ENCODE assay signal across 8 cellular contexts in genomic region chr17:64736804-64737492, GRCh38.
DNase-seq lines count a peak whose midpoint lies in the region; ATAC-seq and TF ChIP-seq lines count a peak whose summit lies in the region.

No MANE protein-coding gene starts in this region.

- 68 to 69% methylated on average over 8 of the region's 8 CpGs for WGBS in heart right ventricle, 2 donors

- intact Hi-C loops in heart right ventricle (cut with DNase I), result loop anchor here in 4 of 10 donors (5.0 to 10.0 kb wide), 2 partner anchors 72 to 75 kb away; partner anchors contain the start of gene SMURF2 (in 4 of the 4)
- intact Hi-C loops in Right ventricle myocardium superior (cut with DNase I), result no loop called here
- intact Hi-C loops in left colon (cut with DNase I, micrococcal nuclease), result no loop called here

- no peaks in the 10 kb centered on the region for H3K36me3 Mint-ChIP-seq in activated naive CD8-positive, alpha-beta T cell treated with anti-CD3 and anti-CD28 coated beads, Interleukin-2, amount 50 U/mL, for 24 hours (ENCODE audit: low read depth)
- H3K36me3 Mint-ChIP-seq in stimulated activated effector memory CD8-positive, alpha-beta T cell treated with anti-CD3 and anti-CD28 coated beads, Interleukin-12 subunit alpha, Interleukin-12 subunit beta, amount 100 ng/mL, for 72 hours, result no peaks in the 10 kb centered on the region
- H3K36me3 Mint-ChIP-seq in stimulated activated memory B cell treated with anti-CD40 and anti-IgM and Interleukin-4, amounts not matched to agents 10 μg/mL and 1 μg/mL and 100 μg/mL, for 72 hours, result no peaks in the 10 kb centered on the region

- CTCF ChIA-PET in RWPE1 (lab: Yijun Ruan, JAX), result interaction anchor here (0.6 to 0.7 kb wide), 4 partner anchors 41 to 1681 kb away, joined by 3 to 5 read pairs (median 4); no protein-coding TSS in a partner anchor

- H3K4me3 ChIP-seq in heart right ventricle, result no peak overlapping the region

- H3K27ac ChIP-seq in heart right ventricle (no peak overlapping the region), RWPE1 (no peak overlapping the region)

- no peak overlapping the region for H3K27ac Mint-ChIP-seq in activated naive CD8-positive, alpha-beta T cell treated with anti-CD3 and anti-CD28 coated beads, Interleukin-2, amount 50 U/mL, for 24 hours
- H3K27ac Mint-ChIP-seq in stimulated activated effector memory CD8-positive, alpha-beta T cell treated with anti-CD3 and anti-CD28 coated beads, Interleukin-12 subunit alpha, Interleukin-12 subunit beta, amount 100 ng/mL, for 72 hours, result peak overlapping the region; percentile 48
- no peak overlapping the region for H3K27ac Mint-ChIP-seq in stimulated activated memory B cell treated with anti-CD40 and anti-IgM and Interleukin-4, amounts not matched to agents 10 μg/mL and 1 μg/mL and 100 μg/mL, for 72 hours

- H3K4me1 ChIP-seq in heart right ventricle, result peaks cover 7 to 49% (median 27%) of the 10 kb centered on the region in 9 donors

- no peaks in the 10 kb centered on the region for H3K9me3 Mint-ChIP-seq in activated naive CD8-positive, alpha-beta T cell treated with anti-CD3 and anti-CD28 coated beads, Interleukin-2, amount 50 U/mL, for 24 hours
- no peaks in the 10 kb centered on the region for H3K9me3 Mint-ChIP-seq in stimulated activated effector memory CD8-positive, alpha-beta T cell treated with anti-CD3 and anti-CD28 coated beads, Interleukin-12 subunit alpha, Interleukin-12 subunit beta, amount 100 ng/mL, for 72 hours
- no peaks in the 10 kb centered on the region for H3K9me3 Mint-ChIP-seq in stimulated activated memory B cell treated with anti-CD40 and anti-IgM and Interleukin-4, amounts not matched to agents 10 μg/mL and 1 μg/mL and 100 μg/mL, for 72 hours

- H3K9me3 ChIP-seq in heart right ventricle, result no peaks in the 10 kb centered on the region

- POLR2A ChIA-PET in RWPE1 (lab: Yijun Ruan, JAX; ENCODE audit: low non-redundant PET), result no interaction called here

- H3K4me1 Mint-ChIP-seq in activated naive CD8-positive, alpha-beta T cell treated with anti-CD3 and anti-CD28 coated beads, Interleukin-2, amount 50 U/mL, for 24 hours, result peaks cover 15% of the 10 kb centered on the region
- peaks cover 4% of the 10 kb centered on the region for H3K4me1 Mint-ChIP-seq in stimulated activated effector memory CD8-positive, alpha-beta T cell treated with anti-CD3 and anti-CD28 coated beads, Interleukin-12 subunit alpha, Interleukin-12 subunit beta, amount 100 ng/mL, for 72 hours
- peaks cover 14% of the 10 kb centered on the region for H3K4me1 Mint-ChIP-seq in stimulated activated memory B cell treated with anti-CD40 and anti-IgM and Interleukin-4, amounts not matched to agents 10 μg/mL and 1 μg/mL and 100 μg/mL, for 72 hours

- peak; percentile 39 to 70 (median 58) for TF ChIP-seq CTCF in heart right ventricle (IDR thresholded peaks at IDR 0.05)
- peak; percentile 69 for TF ChIP-seq CTCF in RWPE1 (conservative IDR thresholded peaks at IDR 0.05; ENCODE audit: low read depth)

- no peak overlapping the region for H3K4me3 Mint-ChIP-seq in activated naive CD8-positive, alpha-beta T cell treated with anti-CD3 and anti-CD28 coated beads, Interleukin-2, amount 50 U/mL, for 24 hours
- H3K4me3 Mint-ChIP-seq in stimulated activated effector memory CD8-positive, alpha-beta T cell treated with anti-CD3 and anti-CD28 coated beads, Interleukin-12 subunit alpha, Interleukin-12 subunit beta, amount 100 ng/mL, for 72 hours, result no peak overlapping the region
- H3K4me3 Mint-ChIP-seq in stimulated activated memory B cell treated with anti-CD40 and anti-IgM and Interleukin-4, amounts not matched to agents 10 μg/mL and 1 μg/mL and 100 μg/mL, for 72 hours, result no peak overlapping the region

- DNase-seq in heart right ventricle (no peak), Right ventricle myocardium superior (no peak), RWPE1 (ENCODE audit: low spot score) (no peak), left colon (peak in 1 of 2 donors; percentile 55)
- DNase-seq in activated naive CD8-positive, alpha-beta T cell treated with anti-CD3 and anti-CD28 coated beads, Interleukin-2, amount 50 U/mL, for 24 hours, result peak; percentile 44
- DNase-seq in stimulated activated effector memory CD8-positive, alpha-beta T cell treated with anti-CD3 and anti-CD28 coated beads, Interleukin-12 subunit alpha, Interleukin-12 subunit beta, amount 100 ng/mL, for 72 hours (ENCODE audit: low spot score in 2 of 2), result peak; percentile 15 to 71

- no peaks in the 10 kb centered on the region for H3K27me3 Mint-ChIP-seq in activated naive CD8-positive, alpha-beta T cell treated with anti-CD3 and anti-CD28 coated beads, Interleukin-2, amount 50 U/mL, for 24 hours
- H3K27me3 Mint-ChIP-seq in stimulated activated memory B cell treated with anti-CD40 and anti-IgM and Interleukin-4, amounts not matched to agents 10 μg/mL and 1 μg/mL and 100 μg/mL, for 72 hours, result no peaks in the 10 kb centered on the region

- H3K36me3 ChIP-seq in heart right ventricle, result no peaks in the 10 kb centered on the region

- ATAC-seq in heart right ventricle, result peak in 1 of 8 donors; percentile 14
- ATAC-seq in Right ventricle myocardium superior (ENCODE audit: poor library complexity), result no peak
- ATAC-seq in activated naive CD8-positive, alpha-beta T cell treated with anti-CD3 and anti-CD28 coated beads, Interleukin-2, amount 50 U/mL, for 24 hours, result peak; percentile 42
- peak; percentile 94 for ATAC-seq in left colon
- ATAC-seq in stimulated activated effector memory CD8-positive, alpha-beta T cell treated with anti-CD3 and anti-CD28 coated beads, Interleukin-12 subunit alpha, Interleukin-12 subunit beta, amount 100 ng/mL, for 72 hours, result peak; percentile 81
- ATAC-seq in GM19452 (IDR thresholded peaks at IDR 0.05; ENCODE audit: unreplicated experiment), result no peak
- no peak for ATAC-seq in stimulated activated memory B cell treated with anti-CD40 and anti-IgM and Interleukin-4, amounts not matched to agents 10 μg/mL and 1 μg/mL and 100 μg/mL, for 72 hours

- H3K27me3 ChIP-seq in heart right ventricle, result no peaks in the 10 kb centered on the region

Comparison
In these comparisons a context has a peak if more than half of its experiments do, and no peak if none do; other contexts are left out.
1. ATAC-seq: peak in activated naive CD8-positive, alpha-beta T cell treated with anti-CD3 and anti-CD28 coated beads, Interleukin-2, amount 50 U/mL, for 24 hours (single experiment), left colon (single experiment) and stimulated activated effector memory CD8-positive, alpha-beta T cell treated with anti-CD3 and anti-CD28 coated beads, Interleukin-12 subunit alpha, Interleukin-12 subunit beta, amount 100 ng/mL, for 72 hours (single experiment); none in Right ventricle myocardium superior (single experiment), GM19452 (single experiment) and stimulated activated memory B cell treated with anti-CD40 and anti-IgM and Interleukin-4, amounts not matched to agents 10 μg/mL and 1 μg/mL and 100 μg/mL, for 72 hours (single experiment).
2. DNase-seq: peak in activated naive CD8-positive, alpha-beta T cell treated with anti-CD3 and anti-CD28 coated beads, Interleukin-2, amount 50 U/mL, for 24 hours (single experiment) and stimulated activated effector memory CD8-positive, alpha-beta T cell treated with anti-CD3 and anti-CD28 coated beads, Interleukin-12 subunit alpha, Interleukin-12 subunit beta, amount 100 ng/mL, for 72 hours (2 of 2); none in heart right ventricle (0 of 2), Right ventricle myocardium superior (single experiment) and RWPE1 (single experiment).